26 cellular contexts compared by ENCODE assay signal in genomic region chr1:70208292-70208691, GRCh38. TPM values are rescaled to one million over a fixed set of nuclear protein-coding genes. Genes with fewer than 3 reads are reported as not detected.
DNase-seq lines count a peak whose midpoint lies in the region; ATAC-seq and TF ChIP-seq lines count a peak whose summit lies in the region.
"Had no signal": no experiment of that assay in that cellular context is flagged by ENCODE, and none has a peak within 500 bp of the region (broad histone marks: within the 10 kb centered on the region; RNA-seq: fewer than 3 reads in every experiment).

No MANE protein-coding gene starts in this region.

- intact Hi-C loops in activated CD4-positive, alpha-beta T cell treated with anti-CD3 and anti-CD28 coated beads, Interleukin-2, amount 10 ng/mL, durations not matched to agents 24 days and 14 days (cut with micrococcal nuclease) = no loop called here

- no peaks in the 10 kb centered on the region for H3K27me3 Mint-ChIP-seq in activated CD4-positive, alpha-beta T cell treated with anti-CD3 and anti-CD28 coated beads, Interleukin-2, amount 10 ng/mL, durations not matched to agents 24 days and 14 days
- H3K27me3 Mint-ChIP-seq in stimulated activated naive CD8-positive, alpha-beta T cell treated with anti-CD3 and anti-CD28 coated beads, Interleukin-15, amount 100 ng/mL, for 72 hours = no peaks in the 10 kb centered on the region
- no peaks in the 10 kb centered on the region for H3K27me3 Mint-ChIP-seq in activated naive CD8-positive, alpha-beta T cell treated with anti-CD3 and anti-CD28 coated beads for 36 hours
- H3K27me3 Mint-ChIP-seq in GM23338 (ENCODE audit: insufficient read depth, low read depth, poor library complexity) = peaks cover 7% of the 10 kb centered on the region
- H3K27me3 Mint-ChIP-seq: naive B cell; stimulated activated naive CD8-positive, alpha-beta T cell treated with anti-CD3 and anti-CD28 coated beads, Interleukin-15, Interleukin-2, amounts not matched to agents 100 ng/mL and 50 ng/mL, for 24 hours had no signal

- no peak for DNase-seq in activated CD4-positive, alpha-beta T cell treated with anti-CD3 and anti-CD28 coated beads, Interleukin-2, amount 10 ng/mL, durations not matched to agents 24 days and 14 days
- DNase-seq in activated CD4-positive, alpha-beta T cell treated with anti-CD3 and anti-CD28 coated beads, Interleukin-2, amount 50 U/mL, for 4 hours = no peak
- DNase-seq in stimulated activated naive CD8-positive, alpha-beta T cell treated with anti-CD3 and anti-CD28 coated beads, Interleukin-15, amount 100 ng/mL, for 72 hours = no peak
- DNase-seq in stimulated activated naive CD8-positive, alpha-beta T cell treated with anti-CD3 and anti-CD28 coated beads, Interleukin-15, Interleukin-2, amounts not matched to agents 100 U/mL and 50 U/mL, for 24 hours = no peak
- no peak for DNase-seq in activated naive CD8-positive, alpha-beta T cell treated with anti-CD3 and anti-CD28 coated beads for 36 hours
- DNase-seq in middle frontal gyrus (ENCODE audit: extremely low spot score, low spot score) = no peak
- no peak for DNase-seq in GM23338 (ENCODE audit: low spot score)
- DNase-seq in DMS79 treated with DMSO at 0.1 percent for 48 hours (lab: John Stamatoyannopoulos, UW) = no peak
- DNase-seq: activated CD4-positive, CD25-positive, alpha-beta regulatory T cell treated with anti-CD3 and anti-CD28 coated beads, Interleukin-2, amount 50 U/mL, for 72 hours; activated gamma-delta T cell; amygdala; DMS153; glutamatergic neuron; GOT3; kidney; naive B cell; NCI-H1417; NCI-H2081; NCI-H226; NCI-H69; T-helper 1 cell; thyroid gland had no signal

- peaks cover 17% of the 10 kb centered on the region for H3K36me3 Mint-ChIP-seq in activated CD4-positive, alpha-beta T cell treated with anti-CD3 and anti-CD28 coated beads, Interleukin-2, amount 10 ng/mL, durations not matched to agents 24 days and 14 days (ENCODE audit: low read depth)
- peaks cover 19% of the 10 kb centered on the region for H3K36me3 Mint-ChIP-seq in activated naive CD8-positive, alpha-beta T cell treated with anti-CD3 and anti-CD28 coated beads for 36 hours
- H3K36me3 Mint-ChIP-seq in GM23338 (ENCODE audit: low read depth) = peaks cover 4% of the 10 kb centered on the region; the same call in 1 of the 3 replicates
- H3K36me3 Mint-ChIP-seq: naive B cell had no signal

- no peak for ATAC-seq in stimulated activated naive CD8-positive, alpha-beta T cell treated with anti-CD3 and anti-CD28 coated beads, Interleukin-15, amount 100 ng/mL, for 72 hours
- ATAC-seq in stimulated activated naive CD8-positive, alpha-beta T cell treated with anti-CD3 and anti-CD28 coated beads, Interleukin-15, Interleukin-2, amounts not matched to agents 100 U/mL and 50 U/mL, for 24 hours = no peak
- no peak for ATAC-seq in GM23338

- no peaks in the 10 kb centered on the region; the same call in 1 of the 2 replicates for H4K20me1 ChIP-seq in GM23338 (replicated peaks; ENCODE audit: insufficient read depth)

- peak overlapping the region; percentile 4 for H3K4me3 Mint-ChIP-seq in activated CD4-positive, alpha-beta T cell treated with anti-CD3 and anti-CD28 coated beads, Interleukin-2, amount 10 ng/mL, durations not matched to agents 24 days and 14 days
- peak overlapping the region; percentile 58 to 96 for H3K4me3 Mint-ChIP-seq in stimulated activated naive CD8-positive, alpha-beta T cell treated with anti-CD3 and anti-CD28 coated beads, Interleukin-15, amount 100 ng/mL, for 72 hours
- H3K4me3 Mint-ChIP-seq in activated naive CD8-positive, alpha-beta T cell treated with anti-CD3 and anti-CD28 coated beads for 36 hours = no peak overlapping the region
- H3K4me3 Mint-ChIP-seq in GM23338 = no peak overlapping the region

- H3K4me3 ChIP-seq in GM23338 = no peak overlapping the region
- H3K4me3 ChIP-seq: breast epithelium, skin epidermis, thyroid gland had no signal

- H3K4me2 ChIP-seq in GM23338 = no peak overlapping the region

- H3F3A ChIP-seq in GM23338 (replicated peaks; ENCODE audit: low read depth) = no peaks in the 10 kb centered on the region

- H3K27ac ChIP-seq in GM23338 (ENCODE audit: low read depth) = no peak overlapping the region
- H3K27ac ChIP-seq: breast epithelium, epithelial cell of prostate, skin epidermis, thyroid gland had no signal

- H3K4me1 ChIP-seq in GM23338 (ENCODE audit: insufficient read depth) = peaks cover 8% of the 10 kb centered on the region

- no peaks in the 10 kb centered on the region for H3K27me3 ChIP-seq in GM23338 (ENCODE audit: insufficient read depth)
- H3K27me3 ChIP-seq: breast epithelium, thyroid gland had no signal

- H3K36me3 ChIP-seq in GM23338 (ENCODE audit: insufficient read depth) = no peaks in the 10 kb centered on the region
- H3K36me3 ChIP-seq: breast epithelium had no signal

- H3K27ac Mint-ChIP-seq in activated CD4-positive, alpha-beta T cell treated with anti-CD3 and anti-CD28 coated beads, Interleukin-2, amount 10 ng/mL, durations not matched to agents 24 days and 14 days = no peak overlapping the region
- peak overlapping the region in 1 of 2 donors; percentile 91 for H3K27ac Mint-ChIP-seq in stimulated activated naive CD8-positive, alpha-beta T cell treated with anti-CD3 and anti-CD28 coated beads, Interleukin-15, amount 100 ng/mL, for 72 hours
- peak overlapping the region; percentile 67 for H3K27ac Mint-ChIP-seq in activated naive CD8-positive, alpha-beta T cell treated with anti-CD3 and anti-CD28 coated beads for 36 hours
- no peak overlapping the region for H3K27ac Mint-ChIP-seq in GM23338

- no peak for TF ChIP-seq CTCF in GM23338 (conservative IDR thresholded peaks at IDR 0.05; ENCODE audit: low read depth in 2 of 2)

- H3K4me1 Mint-ChIP-seq in activated CD4-positive, alpha-beta T cell treated with anti-CD3 and anti-CD28 coated beads, Interleukin-2, amount 10 ng/mL, durations not matched to agents 24 days and 14 days = peaks cover 42% of the 10 kb centered on the region
- peaks cover 57% of the 10 kb centered on the region for H3K4me1 Mint-ChIP-seq in stimulated activated naive CD8-positive, alpha-beta T cell treated with anti-CD3 and anti-CD28 coated beads, Interleukin-15, amount 100 ng/mL, for 72 hours
- H3K4me1 Mint-ChIP-seq in activated naive CD8-positive, alpha-beta T cell treated with anti-CD3 and anti-CD28 coated beads for 36 hours = peaks cover 49% of the 10 kb centered on the region
- H3K4me1 Mint-ChIP-seq in GM23338 = peaks cover 9% of the 10 kb centered on the region; the same call in 2 of the 3 replicates

- no peak overlapping the region for H2AFZ ChIP-seq in GM23338

- no peaks in the 10 kb centered on the region for H3K9me3 Mint-ChIP-seq in activated CD4-positive, alpha-beta T cell treated with anti-CD3 and anti-CD28 coated beads, Interleukin-2, amount 10 ng/mL, durations not matched to agents 24 days and 14 days
- no peaks in the 10 kb centered on the region for H3K9me3 Mint-ChIP-seq in stimulated activated naive CD8-positive, alpha-beta T cell treated with anti-CD3 and anti-CD28 coated beads, Interleukin-15, amount 100 ng/mL, for 72 hours
- no peaks in the 10 kb centered on the region for H3K9me3 Mint-ChIP-seq in activated naive CD8-positive, alpha-beta T cell treated with anti-CD3 and anti-CD28 coated beads for 36 hours
- H3K9me3 Mint-ChIP-seq in GM23338 = no peaks in the 10 kb centered on the region
- H3K9me3 Mint-ChIP-seq: naive B cell; stimulated activated naive CD8-positive, alpha-beta T cell treated with anti-CD3 and anti-CD28 coated beads, Interleukin-15, Interleukin-2, amounts not matched to agents 100 ng/mL and 50 ng/mL, for 24 hours had no signal

- no peaks in the 10 kb centered on the region for H3K9me2 ChIP-seq in GM23338 (ENCODE audit: insufficient read depth)

- H3K79me2 ChIP-seq in GM23338 (replicated peaks; ENCODE audit: insufficient read depth) = peaks cover 98% of the 10 kb centered on the region

TF ChIP-seq in GM23338, 12 proteins besides CTCF, POLR2A, EP300 and RAD21:
- TF ChIP-seq JUNB (IDR thresholded peaks at IDR 0.05; ENCODE audit: unreplicated experiment) (no peak), STAT1 (IDR thresholded peaks at IDR 0.05; ENCODE audit: unreplicated experiment) (no peak), EZH2 (IDR thresholded peaks at IDR 0.05; ENCODE audit: low read depth, unreplicated experiment) (no peak), ZNF114 (CRISPR knock-in tag; IDR thresholded peaks at IDR 0.05) (no peak), NANOG (IDR thresholded peaks at IDR 0.05; ENCODE audit: borderline replicate concordance) (no peak), ETS1 (IDR thresholded peaks at IDR 0.05) (no peak), POLR2AphosphoS5 (IDR thresholded peaks at IDR 0.05; ENCODE audit: low read depth) (no peak), CREB1 (CRISPR knock-in tag; IDR thresholded peaks at IDR 0.05; ENCODE audit: low read depth) (no peak), ZNF331 (CRISPR knock-in tag; IDR thresholded peaks at IDR 0.05; ENCODE audit: low read depth) (no peak)

RNA-seq across cellular contexts. Expression of gene LRRC40, which starts 2.9 kb away (rescaled TPM):
- 23.3 and 25.3 TPM in 2 replicates for total RNA-seq in activated CD4-positive, alpha-beta T cell treated with anti-CD3 and anti-CD28 coated beads, Interleukin-2, amount 10 ng/mL, durations not matched to agents 24 days and 14 days
- total RNA-seq in activated naive CD8-positive, alpha-beta T cell treated with anti-CD3 and anti-CD28 coated beads for 36 hours = 10 to 100 TPM; 22.5 to 23.6 TPM
- 45.8 and 50.5 TPM in 2 replicates for total RNA-seq in GM23338 (2014; rRNA removed; shearing (Covaris generic))
- polyA plus RNA-seq in GM23338 (2016; fragmentation: Nextera tagmentation; extraction: Ambion mirVana) = 28.0 and 33.9 TPM in 2 replicates

RNA-seq across cellular contexts. Expression of gene SRSF11, which starts 12.9 kb away (rescaled TPM):
- 187 and 195 TPM in 2 replicates for total RNA-seq in activated CD4-positive, alpha-beta T cell treated with anti-CD3 and anti-CD28 coated beads, Interleukin-2, amount 10 ng/mL, durations not matched to agents 24 days and 14 days
- total RNA-seq in activated naive CD8-positive, alpha-beta T cell treated with anti-CD3 and anti-CD28 coated beads for 36 hours = 100 to 1,000 TPM; 187 to 190 TPM
- total RNA-seq in GM23338 (2014; rRNA removed; shearing (Covaris generic)) = 170 and 182 TPM in 2 replicates
- 311 and 372 TPM in 2 replicates for polyA plus RNA-seq in GM23338 (2016; fragmentation: Nextera tagmentation; extraction: Ambion mirVana)

Comparison
In these comparisons a context has a peak if more than half of its experiments do, and no peak if none do; other contexts are left out.
1. H3K4me3 Mint-ChIP-seq: peak in activated CD4-positive, alpha-beta T cell treated with anti-CD3 and anti-CD28 coated beads, Interleukin-2, amount 10 ng/mL, durations not matched to agents 24 days and 14 days (single experiment) and stimulated activated naive CD8-positive, alpha-beta T cell treated with anti-CD3 and anti-CD28 coated beads, Interleukin-15, amount 100 ng/mL, for 72 hours (2 of 2); none in activated naive CD8-positive, alpha-beta T cell treated with anti-CD3 and anti-CD28 coated beads for 36 hours (single experiment) and GM23338 (single experiment).